14 cellular contexts compared by ENCODE assay signal in genomic region chr3:113594066-113594465, GRCh38.
DNase-seq lines count a peak whose midpoint lies in the region; ATAC-seq, FAIRE-seq and TF ChIP-seq lines count a peak whose summit lies in the region.
"Had no signal": no experiment of that assay in that cellular context is flagged by ENCODE, and none has a peak within 500 bp of the region (broad histone marks: within the 10 kb centered on the region; RNA-seq: fewer than 3 reads in every experiment).

No MANE protein-coding gene starts in this region.

- ATAC-seq in GM18907 (IDR thresholded peaks at IDR 0.05; ENCODE audit: unreplicated experiment), result no peak
- ATAC-seq: PC-3 had no signal

- no peaks in the 10 kb centered on the region for H3K36me3 ChIP-seq in sigmoid colon
- H3K36me3 ChIP-seq: BLaER1 treated with 17β-estradiol and CSF1 and Interleukin-3, amounts not matched to agents 10 nM and 100 nM; HAP-1 had no signal

- no peak for TF ChIP-seq POLR2A in sigmoid colon (IDR thresholded peaks at IDR 0.05)

- FAIRE-seq in endometrium (lab: Jason Lieb, UNC), result peak; percentile 94

- peaks cover 0 to 6% (median 0%) of the 10 kb centered on the region in 4 donors for H3K4me1 ChIP-seq in sigmoid colon
- H3K4me1 ChIP-seq: BLaER1 treated with 17β-estradiol and CSF1 and Interleukin-3, amounts not matched to agents 10 nM and 100 nM had no signal

- WGBS in sigmoid colon, 2 donors, result 14 to 59% methylated on average over 2 of the region's 2 CpGs

- H3K27ac ChIP-seq in sigmoid colon, result no peak overlapping the region
- H3K27ac ChIP-seq: BLaER1 treated with 17β-estradiol and CSF1 and Interleukin-3, amounts not matched to agents 10 nM and 100 nM; RWPE1 had no signal

- intact Hi-C loops in sigmoid colon (cut with DNase I), result no loop called here

- TF ChIP-seq EP300 in sigmoid colon (IDR thresholded peaks at IDR 0.05), result no peak

- H3K27me3 ChIP-seq in sigmoid colon, result no peaks in the 10 kb centered on the region
- H3K27me3 ChIP-seq: BLaER1 treated with 17β-estradiol and CSF1 and Interleukin-3, amounts not matched to agents 10 nM and 100 nM had no signal

- no peak for TF ChIP-seq CTCF in sigmoid colon (IDR thresholded peaks at IDR 0.05)

- peak; percentile 6 to 59 (median 19) for DNase-seq in NCI-H1417 (lab: John Stamatoyannopoulos, UW)
- no peak for DNase-seq in NCI-H1417 treated with DMSO at 0.1 percent for 48 hours (lab: John Stamatoyannopoulos, UW)
- peak; percentile 35 for DNase-seq in DMS153 treated with DMSO at 0.1 percent for 48 hours (lab: John Stamatoyannopoulos, UW; ENCODE audit: unreplicated experiment)
- DNase-seq in NCI-H2107 treated with DMSO at 0.1 percent for 48 hours (lab: John Stamatoyannopoulos, UW; ENCODE audit: unreplicated experiment), result peak; percentile 97
- no peak for DNase-seq in Kasumi-1 (lab: John Stamatoyannopoulos, UW)
- DNase-seq in sigmoid colon, result no peak
- DNase-seq: CD8-positive, alpha-beta memory T cell; NCI-H526 treated with DMSO at 0.1 percent for 48 hours; PC-3 had no signal

- no peaks in the 10 kb centered on the region for H3K9me3 ChIP-seq in sigmoid colon
- H3K9me3 ChIP-seq: BLaER1 treated with 17β-estradiol and CSF1 and Interleukin-3, amounts not matched to agents 10 nM and 100 nM; HAP-1 had no signal

- no peak overlapping the region for H3K4me3 ChIP-seq in sigmoid colon
- H3K4me3 ChIP-seq: BLaER1 treated with 17β-estradiol and CSF1 and Interleukin-3, amounts not matched to agents 10 nM and 100 nM; HAP-1 had no signal

Comparison
In these comparisons a context has a peak if more than half of its experiments do, and no peak if none do; other contexts are left out.
1. DNase-seq: peak in NCI-H1417 (3 of 3), DMS153 treated with DMSO at 0.1 percent for 48 hours (single experiment) and NCI-H2107 treated with DMSO at 0.1 percent for 48 hours (single experiment); none in NCI-H1417 treated with DMSO at 0.1 percent for 48 hours (single experiment), Kasumi-1 (0 of 2) and sigmoid colon (single experiment).